16 cellular contexts compared by ENCODE assay signal in the genomic region with DNA sequence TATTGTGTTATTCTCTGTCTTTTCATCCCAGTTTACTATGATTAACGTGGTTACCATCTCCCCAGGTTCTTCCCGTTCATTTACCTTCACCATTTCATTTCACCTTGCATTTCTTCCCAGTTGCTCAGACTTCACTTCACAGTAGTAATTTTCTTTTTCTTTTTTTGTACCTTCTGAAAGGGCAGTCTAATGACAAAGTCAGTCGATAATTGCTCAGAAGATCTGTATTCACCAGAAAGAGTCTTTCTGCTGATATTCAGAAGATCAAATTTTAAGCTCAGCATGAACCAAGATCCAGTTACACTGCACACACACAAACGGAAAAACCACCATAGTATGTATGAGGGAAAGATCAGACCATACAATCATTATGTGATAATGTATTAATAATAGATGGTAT.
DNase-seq lines count a peak whose midpoint lies in the region; ATAC-seq, FAIRE-seq and TF ChIP-seq lines count a peak whose summit lies in the region.
"Had no signal": no experiment of that assay in that cellular context is flagged by ENCODE, and none has a peak within 500 bp of the region (broad histone marks: within the 10 kb centered on the region; RNA-seq: fewer than 3 reads in every experiment).

No MANE protein-coding gene starts in this region.

- H3K36me3 Mint-ChIP-seq in activated CD4-positive, alpha-beta memory T cell treated with anti-CD3 and anti-CD28 coated beads, Interleukin-2, amount 10 ng/mL, durations not matched to agents 7 days and 5 days (ENCODE audit: low read depth) = no peaks in the 10 kb centered on the region
- H3K36me3 Mint-ChIP-seq: CD4-positive, alpha-beta memory T cell had no signal

- intact Hi-C loops in K562 (cut with micrococcal nuclease) = no loop called here

- no peak for TF ChIP-seq RAD21 in K562 (CRISPR knock-in tag; conservative IDR thresholded peaks at IDR 0.05 in 1 of 2, IDR thresholded peaks at IDR 0.05 in 1 of 2)

- CTCF ChIA-PET in K562 (lab: Yijun Ruan, JAX; ENCODE audit: low intra/inter-chr PET ratio) = no interaction called here
- CTCF ChIA-PET in activated CD4-positive, alpha-beta memory T cell treated with anti-CD3 and anti-CD28 coated beads, Interleukin-2, amount 10 ng/mL, durations not matched to agents 7 days and 5 days (lab: Charles Lee) = no interaction called here

- H2AFZ ChIP-seq in K562 (ENCODE audit: low read depth, low read length) (no peak overlapping the region; the same call in 1 of the 2 replicates), smooth muscle cell (ENCODE audit: low read depth) (peak overlapping the region; percentile 1)
- H2AFZ ChIP-seq: GM23248 had no signal

- H3K36me3 ChIP-seq in K562 (ENCODE audit: control insufficient read depth, insufficient read depth, low read length) = peaks cover 21% of the 10 kb centered on the region
- no peaks in the 10 kb centered on the region for H3K36me3 ChIP-seq in smooth muscle cell (ENCODE audit: low read depth)

- no peaks in the 10 kb centered on the region for H3K9me1 ChIP-seq in K562 (ENCODE audit: control insufficient read depth, insufficient read depth, low read length)

- ATAC-seq in K562 (no peak), GM19463 (IDR thresholded peaks at IDR 0.05; ENCODE audit: unreplicated experiment) (no peak)

- H3K27me3 ChIP-seq in K562 (ENCODE audit: control insufficient read depth in 2 of 2, insufficient read depth in 2 of 2, low read length in 2 of 2) = no peaks in the 10 kb centered on the region
- no peaks in the 10 kb centered on the region for H3K27me3 ChIP-seq in smooth muscle cell (ENCODE audit: low read depth)

- H3K27ac ChIP-seq in K562 (ENCODE audit: extremely low read depth, low read depth, low read length) (peak overlapping the region; percentile 2; the same call in 1 of the 3 replicates), smooth muscle cell (ENCODE audit: low read depth) (no peak overlapping the region)
- H3K27ac ChIP-seq: GM23248 had no signal

- DNase-seq in NCI-H146 (lab: John Stamatoyannopoulos, UW) (peak; percentile 74), NCI-H146 treated with DMSO at 0.1 percent for 48 hours (lab: John Stamatoyannopoulos, UW; ENCODE audit: unreplicated experiment) (peak; percentile 85), K562 (ENCODE audit: extremely low read depth in 1 of 4, low spot score in 3 of 4) (no peak), smooth muscle cell (lab: John Stamatoyannopoulos, UW; ENCODE audit: unreplicated experiment) (no peak)
- no peak for DNase-seq in activated CD4-positive, alpha-beta memory T cell treated with anti-CD3 and anti-CD28 coated beads, Interleukin-2, amount 10 ng/mL, durations not matched to agents 7 days and 5 days
- DNase-seq: C1 segment of cervical spinal cord; Calu3; CD4-positive, alpha-beta memory T cell; DND-41; GM23248; H7; HCEC 1CT had no signal

- 67% methylated on average over 4 of the region's 4 CpGs for WGBS in K562 (ENCODE audit: insufficient coverage, low coverage, missing lambda C conversion rate)
- WGBS in smooth muscle cell (ENCODE audit: low lambda C conversion rate) = 81% methylated on average over 4 of the region's 4 CpGs

- H3K9me3 Mint-ChIP-seq in activated CD4-positive, alpha-beta memory T cell treated with anti-CD3 and anti-CD28 coated beads, Interleukin-2, amount 10 ng/mL, durations not matched to agents 7 days and 5 days = no peaks in the 10 kb centered on the region
- H3K9me3 Mint-ChIP-seq: CD4-positive, alpha-beta memory T cell had no signal

- peaks cover 1% of the 10 kb centered on the region for H3K4me1 Mint-ChIP-seq in activated CD4-positive, alpha-beta memory T cell treated with anti-CD3 and anti-CD28 coated beads, Interleukin-2, amount 10 ng/mL, durations not matched to agents 7 days and 5 days
- H3K4me1 Mint-ChIP-seq: CD4-positive, alpha-beta memory T cell had no signal

- H3K4me1 ChIP-seq in K562 (replicated peaks in 1 of 2; ENCODE audit: control insufficient read depth in 2 of 2, insufficient read depth in 2 of 2, low read length in 2 of 2) = peaks cover 0 to 52% of the 10 kb centered on the region in 2 experiments
- no peaks in the 10 kb centered on the region for H3K4me1 ChIP-seq in smooth muscle cell (ENCODE audit: low read depth)

- H3K9ac ChIP-seq in K562 (ENCODE audit: insufficient read depth in 1 of 2, low read depth in 2 of 2, low read length in 2 of 2) (no peak overlapping the region), smooth muscle cell (ENCODE audit: low read depth) (no peak overlapping the region)
- H3K9ac ChIP-seq: GM23248 had no signal

- no peak overlapping the region for H3K27ac Mint-ChIP-seq in activated CD4-positive, alpha-beta memory T cell treated with anti-CD3 and anti-CD28 coated beads, Interleukin-2, amount 10 ng/mL, durations not matched to agents 7 days and 5 days

- POLR2A ChIA-PET in K562 (lab: Yijun Ruan, JAX) = interaction anchor here (1.1 to 2.5 kb wide), 6 partner anchors 8 to 21 kb away, joined by 3 to 13 read pairs (median 4); no protein-coding TSS in a partner anchor
- POLR2A ChIA-PET in activated CD4-positive, alpha-beta memory T cell treated with anti-CD3 and anti-CD28 coated beads, Interleukin-2, amount 10 ng/mL, durations not matched to agents 7 days and 5 days (lab: Charles Lee) = no interaction called here

- TF ChIP-seq CTCF in K562 (IDR thresholded peaks at IDR 0.05 in 2 of 3, conservative IDR thresholded peaks at IDR 0.05 in 1 of 3; ENCODE audit: insufficient read depth in 2 of 3, low read depth in 1 of 3, low read length in 3 of 3) (no peak), smooth muscle cell (IDR thresholded peaks at IDR 0.05; ENCODE audit: borderline replicate concordance, insufficient read depth, poor library complexity, severe bottlenecking) (no peak)

- no peaks in the 10 kb centered on the region for H3K9me3 ChIP-seq in K562 (replicated peaks; ENCODE audit: control insufficient read depth, insufficient read depth, low read depth, low read length)
- no peaks in the 10 kb centered on the region for H3K9me3 ChIP-seq in smooth muscle cell (replicated peaks; ENCODE audit: low read depth)

- no TSS peak for BruUV-seq in K562 (replicated peaks; lab: Mats Ljungman, UMichigan)

- TF ChIP-seq POLR2A in K562 (conservative IDR thresholded peaks at IDR 0.05) = no peak

- H3K4me3 ChIP-seq in K562 (no peak overlapping the region), smooth muscle cell (no peak overlapping the region)
- H3K4me3 ChIP-seq: GM23248 had no signal

- H3K4me2 ChIP-seq in K562 (ENCODE audit: insufficient read depth, low read length) (no peak overlapping the region; the same call in 1 of the 2 replicates), smooth muscle cell (no peak overlapping the region)

- H4K20me1 ChIP-seq in K562 (replicated peaks; ENCODE audit: control insufficient read depth, insufficient read depth, low read length) (no peaks in the 10 kb centered on the region), smooth muscle cell (ENCODE audit: low read depth) (no peaks in the 10 kb centered on the region)

- TF ChIP-seq EP300 in K562 (IDR thresholded peaks at IDR 0.05; ENCODE audit: low read length) = no peak

- FAIRE-seq in K562 (lab: Jason Lieb, UNC) = no peak
- FAIRE-seq: G401.6, GM12892, H1 had no signal

- H3K27me3 Mint-ChIP-seq in activated CD4-positive, alpha-beta memory T cell treated with anti-CD3 and anti-CD28 coated beads, Interleukin-2, amount 10 ng/mL, durations not matched to agents 7 days and 5 days = peaks cover 5% of the 10 kb centered on the region

- H3F3A ChIP-seq in smooth muscle cell (ENCODE audit: low read depth) = no peaks in the 10 kb centered on the region

- peaks cover 8% of the 10 kb centered on the region for H3K79me2 ChIP-seq in K562 (ENCODE audit: control insufficient read depth, insufficient read depth, low read length)
- no peaks in the 10 kb centered on the region for H3K79me2 ChIP-seq in smooth muscle cell (ENCODE audit: low read depth)

- H3K4me3 Mint-ChIP-seq in activated CD4-positive, alpha-beta memory T cell treated with anti-CD3 and anti-CD28 coated beads, Interleukin-2, amount 10 ng/mL, durations not matched to agents 7 days and 5 days = no peak overlapping the region
- H3K4me3 Mint-ChIP-seq: CD4-positive, alpha-beta memory T cell had no signal

- in situ Hi-C loops in K562 (cut with MboI) = no loop called here

TF ChIP-seq in K562, 482 proteins besides CTCF, POLR2A, EP300 and RAD21 (continues in another document):
- TF ChIP-seq MEF2A (IDR thresholded peaks at IDR 0.05; ENCODE audit: control insufficient read depth, low read depth, low read length) (no peak), MAZ (CRISPR knock-in tag; conservative IDR thresholded peaks at IDR 0.05 in 1 of 2, IDR thresholded peaks at IDR 0.05 in 1 of 2) (no peak), SPI1 (IDR thresholded peaks at IDR 0.05; ENCODE audit: borderline replicate concordance, low read depth, low read length) (no peak), ZNF311 (CRISPR knock-in tag; IDR thresholded peaks at IDR 0.05) (no peak), ZFP1 (CRISPR knock-in tag; IDR thresholded peaks at IDR 0.05) (no peak), ZNF75A (CRISPR knock-in tag; IDR thresholded peaks at IDR 0.05) (peak; percentile 56; the same call in 1 of the 2 replicates), TCF7L2 (IDR thresholded peaks at IDR 0.05; ENCODE audit: low read depth, low read length) (no peak), SP1 (CRISPR knock-in tag; IDR thresholded peaks at IDR 0.05) (no peak), ZBTB17 (CRISPR knock-in tag; IDR thresholded peaks at IDR 0.05) (no peak), TCF7 (IDR thresholded peaks at IDR 0.05; ENCODE audit: borderline replicate concordance) (no peak), HNRNPL (IDR thresholded peaks at IDR 0.05; ENCODE audit: low read depth, low read length) (no peak), ZNF785 (CRISPR knock-in tag; IDR thresholded peaks at IDR 0.05) (no peak), GTF2E2 (tag; IDR thresholded peaks at IDR 0.05) (no peak)
- TF ChIP-seq, protein P1, sequence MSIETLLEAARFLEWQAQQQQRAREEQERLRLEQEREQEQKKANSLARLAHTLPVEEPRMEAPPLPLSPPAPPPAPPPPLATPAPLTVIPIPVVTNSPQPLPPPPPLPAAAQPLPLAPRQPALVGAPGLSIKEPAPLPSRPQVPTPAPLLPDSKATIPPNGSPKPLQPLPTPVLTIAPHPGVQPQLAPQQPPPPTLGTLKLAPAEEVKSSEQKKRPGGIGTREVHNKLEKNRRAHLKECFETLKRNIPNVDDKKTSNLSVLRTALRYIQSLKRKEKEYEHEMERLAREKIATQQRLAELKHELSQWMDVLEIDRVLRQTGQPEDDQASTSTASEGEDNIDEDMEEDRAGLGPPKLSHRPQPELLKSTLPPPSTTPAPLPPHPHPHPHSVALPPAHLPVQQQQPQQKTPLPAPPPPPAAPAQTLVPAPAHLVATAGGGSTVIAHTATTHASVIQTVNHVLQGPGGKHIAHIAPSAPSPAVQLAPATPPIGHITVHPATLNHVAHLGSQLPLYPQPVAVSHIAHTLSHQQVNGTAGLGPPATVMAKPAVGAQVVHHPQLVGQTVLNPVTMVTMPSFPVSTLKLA (conservative IDR thresholded peaks at IDR 0.05) = no peak

Comparison
In these comparisons a context has a peak if more than half of its experiments do, and no peak if none do; other contexts are left out.
1. DNase-seq: peak in NCI-H146 (single experiment) and NCI-H146 treated with DMSO at 0.1 percent for 48 hours (single experiment); none in K562 (0 of 4), smooth muscle cell (single experiment) and activated CD4-positive, alpha-beta memory T cell treated with anti-CD3 and anti-CD28 coated beads, Interleukin-2, amount 10 ng/mL, durations not matched to agents 7 days and 5 days (single experiment).